In genomic region chr3:1446531-1446930, GRCh38 we compare ENCODE assay signal across 25 cellular contexts.
"Had no signal": no experiment of that assay in that cellular context is flagged by ENCODE, and none has a peak within 500 bp of the region (broad histone marks: within the 10 kb centered on the region; RNA-seq: fewer than 3 reads in every experiment).

No MANE protein-coding gene starts in this region.

- DNase-seq: activated B cell treated with CpG ODN at 0.5 μM for 24 hours; activated CD4-positive, alpha-beta memory T cell treated with anti-CD3 and anti-CD28 coated beads for 36 hours; activated CD4-positive, alpha-beta T cell treated with anti-CD3 and anti-CD28 coated beads for 1 hour; activated CD4-positive, alpha-beta T cell treated with anti-CD3 and anti-CD28 coated beads, Interleukin-2, amount 10 ng/mL, durations not matched to agents 7 days and 5 days; activated CD8-positive, alpha-beta memory T cell treated with anti-CD3 and anti-CD28 coated beads for 24 hours; activated effector memory CD4-positive, alpha-beta T cell treated with anti-CD3 and anti-CD28 coated beads, Interleukin-2, amount 50 U/mL, for 16 hours; activated naive CD4-positive, alpha-beta T cell treated with Interleukin-2 at 50 U/mL for 16 hours; activated naive CD8-positive, alpha-beta T cell treated with anti-CD3 and anti-CD28 coated beads, Interleukin-2, amount 50 U/mL, for 24 hours; activated T-cell treated with anti-CD3 and anti-CD28 coated beads, Interleukin-2, amount 50 U/mL, for 4 hours; amniotic stem cell; Kasumi-1; KBM-7; NCI-H1105 treated with DMSO at 0.1 percent for 48 hours; NCI-H1436 treated with DMSO at 0.1 percent for 48 hours; NCI-H187; NCI-H2081; NCI-H510A treated with DMSO at 0.1 percent for 48 hours; Peyer's patch; Right ventricle myocardium superior; SJCRH30 had no signal

- H3K4me1 ChIP-seq: Peyer's patch, SJCRH30 had no signal

- H3K9me3 ChIP-seq: Peyer's patch, SJCRH30 had no signal

- FAIRE-seq: astrocyte had no signal

- H3K27ac ChIP-seq: Peyer's patch, RWPE1, SJCRH30 had no signal

- H3K27ac Mint-ChIP-seq: activated B cell treated with CpG ODN at 0.5 μM for 24 hours; activated CD4-positive, alpha-beta memory T cell treated with anti-CD3 and anti-CD28 coated beads for 36 hours; activated CD4-positive, alpha-beta T cell treated with anti-CD3 and anti-CD28 coated beads, Interleukin-2, amount 10 ng/mL, durations not matched to agents 7 days and 5 days; activated naive CD4-positive, alpha-beta T cell treated with anti-CD3 and anti-CD28 coated beads, Interleukin-2, amount 50 U/mL, for 72 hours; activated naive CD8-positive, alpha-beta T cell treated with anti-CD3 and anti-CD28 coated beads, Interleukin-2, amount 50 U/mL, for 24 hours; brain; T-helper 1 cell treated with Interleukin-12 subunit alpha and Interleukin-12 subunit beta and Interleukin-4 antibody, amounts not matched to agents 30 μg/mL and 1 μg/mL, for 36 hours had no signal

- H3K27me3 Mint-ChIP-seq: activated B cell treated with CpG ODN at 0.5 μM for 24 hours; activated CD4-positive, alpha-beta memory T cell treated with anti-CD3 and anti-CD28 coated beads for 36 hours; activated CD4-positive, alpha-beta T cell treated with anti-CD3 and anti-CD28 coated beads, Interleukin-2, amount 10 ng/mL, durations not matched to agents 7 days and 5 days; activated naive CD8-positive, alpha-beta T cell treated with anti-CD3 and anti-CD28 coated beads, Interleukin-2, amount 50 U/mL, for 24 hours had no signal

- H3K9me3 Mint-ChIP-seq: activated B cell treated with CpG ODN at 0.5 μM for 24 hours; activated CD4-positive, alpha-beta memory T cell treated with anti-CD3 and anti-CD28 coated beads for 36 hours; activated CD4-positive, alpha-beta T cell treated with anti-CD3 and anti-CD28 coated beads, Interleukin-2, amount 10 ng/mL, durations not matched to agents 7 days and 5 days had no signal

- H3K27me3 ChIP-seq: Peyer's patch, SJCRH30 had no signal

- ATAC-seq: activated naive CD4-positive, alpha-beta T cell treated with anti-CD3 and anti-CD28 coated beads, Interleukin-2, amount 50 U/mL, for 72 hours; activated naive CD8-positive, alpha-beta T cell treated with anti-CD3 and anti-CD28 coated beads, Interleukin-2, amount 50 U/mL, for 24 hours; activated T-cell treated with anti-CD3 and anti-CD28 coated beads, Interleukin-2, amount 50 U/mL, for 4 hours had no signal

- H3K4me3 ChIP-seq: Peyer's patch, SJCRH30 had no signal

- H3K36me3 Mint-ChIP-seq: activated CD4-positive, alpha-beta memory T cell treated with anti-CD3 and anti-CD28 coated beads for 36 hours; activated naive CD4-positive, alpha-beta T cell treated with anti-CD3 and anti-CD28 coated beads, Interleukin-2, amount 50 U/mL, for 72 hours; brain had no signal

- H3K4me3 Mint-ChIP-seq: activated B cell treated with CpG ODN at 0.5 μM for 24 hours; activated CD4-positive, alpha-beta memory T cell treated with anti-CD3 and anti-CD28 coated beads for 36 hours; activated CD4-positive, alpha-beta T cell treated with anti-CD3 and anti-CD28 coated beads, Interleukin-2, amount 10 ng/mL, durations not matched to agents 7 days and 5 days; activated naive CD8-positive, alpha-beta T cell treated with anti-CD3 and anti-CD28 coated beads, Interleukin-2, amount 50 U/mL, for 24 hours; activated T-cell treated with anti-CD3 and anti-CD28 coated beads, Interleukin-2, amount 50 U/mL, for 4 hours; brain; T-helper 1 cell treated with Interleukin-12 subunit alpha and Interleukin-12 subunit beta and Interleukin-4 antibody, amounts not matched to agents 30 μg/mL and 1 μg/mL, for 36 hours had no signal

- H3K36me3 ChIP-seq: Peyer's patch, SJCRH30 had no signal

- H3K4me1 Mint-ChIP-seq: activated CD4-positive, alpha-beta T cell treated with anti-CD3 and anti-CD28 coated beads, Interleukin-2, amount 10 ng/mL, durations not matched to agents 7 days and 5 days; activated naive CD8-positive, alpha-beta T cell treated with anti-CD3 and anti-CD28 coated beads, Interleukin-2, amount 50 U/mL, for 24 hours had no signal
